Comparison of ENCODE assay signal across 1 cellular context in genomic region chr12:32755051-32755653, GRCh38.
A peak's percentile ranks its signal among the peaks of the same experiment; 100 is the strongest.
TF ChIP-seq lines count a peak whose summit lies in the region.

No MANE protein-coding gene starts in this region.

TF ChIP-seq in HEK293, 187 proteins besides CTCF, POLR2A, EP300 and RAD21 (continued from another document and continues in another):
- TF ChIP-seq REST (tag by site-specific recombination; IDR thresholded peaks at IDR 0.05) (peak; percentile 75), GFI1B (tag by site-specific recombination; IDR thresholded peaks at IDR 0.05) (no peak), GLIS1 (tag by site-specific recombination; IDR thresholded peaks at IDR 0.05) (peak; percentile 27; the same call in 1 of the 2 replicates), ZNF133 (tag by site-specific recombination; IDR thresholded peaks at IDR 0.05) (no peak), ZNF785 (tag by site-specific recombination; IDR thresholded peaks at IDR 0.05) (no peak), ZNF23 (tag by site-specific recombination; IDR thresholded peaks at IDR 0.05; ENCODE audit: borderline replicate concordance) (no peak), PRDM10 (tag by site-specific recombination; IDR thresholded peaks at IDR 0.05) (peak; percentile 14; the same call in 1 of the 2 replicates), PRDM4 (tag by site-specific recombination; IDR thresholded peaks at IDR 0.05) (no peak), ZNF610 (tag by site-specific recombination; IDR thresholded peaks at IDR 0.05; ENCODE audit: borderline replicate concordance) (0 out of 2 replicates have a peak, but pooled peaks have one; percentile 20), ZFP3 (tag by site-specific recombination; IDR thresholded peaks at IDR 0.05; ENCODE audit: low read depth) (no peak), ZNF221 (tag by site-specific recombination; IDR thresholded peaks at IDR 0.05; ENCODE audit: borderline replicate concordance) (no peak), ZNF645 (tag by site-specific recombination; IDR thresholded peaks at IDR 0.05) (no peak), AEBP2 (tag by site-specific recombination; IDR thresholded peaks at IDR 0.05; ENCODE audit: borderline replicate concordance) (no peak), KLF8 (tag by site-specific recombination; IDR thresholded peaks at IDR 0.05) (0 out of 2 replicates have a peak, but pooled peaks have one; percentile 24), ZNF639 (tag by site-specific recombination; IDR thresholded peaks at IDR 0.05) (peak; percentile 49), ZNF132 (tag by site-specific recombination; IDR thresholded peaks at IDR 0.05; ENCODE audit: borderline replicate concordance) (no peak), ZNF324 (tag by site-specific recombination; IDR thresholded peaks at IDR 0.05) (no peak), ZNF433 (tag by site-specific recombination; IDR thresholded peaks at IDR 0.05; ENCODE audit: low read depth) (no peak), ZNF830 (tag by site-specific recombination; IDR thresholded peaks at IDR 0.05; ENCODE audit: low read depth) (no peak), ZNF223 (tag by site-specific recombination; IDR thresholded peaks at IDR 0.05) (no peak), KLF9 (tag by site-specific recombination; IDR thresholded peaks at IDR 0.05; ENCODE audit: low read depth) (no peak), OSR2 (tag by site-specific recombination; IDR thresholded peaks at IDR 0.05) (no peak), ZSCAN18 (tag by site-specific recombination; IDR thresholded peaks at IDR 0.05) (0 out of 2 replicates have a peak, but pooled peaks have one; percentile 10), ZBTB7A (tag by site-specific recombination; IDR thresholded peaks at IDR 0.05; ENCODE audit: low read depth) (0 out of 2 replicates have a peak, but pooled peaks have one; percentile 44), BCL11B (tag by site-specific recombination; IDR thresholded peaks at IDR 0.05; ENCODE audit: low read depth) (peak; percentile 77; the same call in 1 of the 2 replicates), SETDB1 (IDR thresholded peaks at IDR 0.05; ENCODE audit: insufficient read length, low read length) (no peak), PATZ1 (tag by site-specific recombination; IDR thresholded peaks at IDR 0.05) (peak; percentile 49; the same call in 1 of the 2 replicates), ZNF354C (tag by site-specific recombination; IDR thresholded peaks at IDR 0.05; ENCODE audit: borderline replicate concordance, low read depth) (no peak), ZNF169 (tag by site-specific recombination; IDR thresholded peaks at IDR 0.05) (no peak), SCRT1 (tag by site-specific recombination; IDR thresholded peaks at IDR 0.05; ENCODE audit: borderline replicate concordance) (0 out of 2 replicates have a peak, but pooled peaks have one; percentile 20), ZNF501 (tag by site-specific recombination; IDR thresholded peaks at IDR 0.05) (peak; percentile 67), ZSCAN23 (tag by site-specific recombination; IDR thresholded peaks at IDR 0.05) (no peak), ZNF600 (tag by site-specific recombination; IDR thresholded peaks at IDR 0.05) (peak; percentile 94), ZNF513 (tag by site-specific recombination; IDR thresholded peaks at IDR 0.05) (no peak), SP7 (tag by site-specific recombination; IDR thresholded peaks at IDR 0.05) (no peak; the same call in 1 of the 2 replicates), ZNF670 (tag by site-specific recombination; IDR thresholded peaks at IDR 0.05; ENCODE audit: low read depth) (no peak), KLF7 (tag by site-specific recombination; IDR thresholded peaks at IDR 0.05; ENCODE audit: borderline replicate concordance) (no peak; the same call in 1 of the 2 replicates), ZNF211 (tag by site-specific recombination; IDR thresholded peaks at IDR 0.05; ENCODE audit: low read depth) (no peak), ZNF140 (tag by site-specific recombination; IDR thresholded peaks at IDR 0.05) (no peak), ZNF747 (tag by site-specific recombination; IDR thresholded peaks at IDR 0.05) (no peak), REPIN1 (tag by site-specific recombination; IDR thresholded peaks at IDR 0.05; ENCODE audit: low read depth) (peak; percentile 71; the same call in 1 of the 2 replicates), ZNF561 (tag by site-specific recombination; IDR thresholded peaks at IDR 0.05; ENCODE audit: borderline replicate concordance) (no peak), ZNF571 (tag by site-specific recombination; IDR thresholded peaks at IDR 0.05) (no peak)
